Comparison of ENCODE assay signal across 9 cellular contexts in the genomic region with DNA sequence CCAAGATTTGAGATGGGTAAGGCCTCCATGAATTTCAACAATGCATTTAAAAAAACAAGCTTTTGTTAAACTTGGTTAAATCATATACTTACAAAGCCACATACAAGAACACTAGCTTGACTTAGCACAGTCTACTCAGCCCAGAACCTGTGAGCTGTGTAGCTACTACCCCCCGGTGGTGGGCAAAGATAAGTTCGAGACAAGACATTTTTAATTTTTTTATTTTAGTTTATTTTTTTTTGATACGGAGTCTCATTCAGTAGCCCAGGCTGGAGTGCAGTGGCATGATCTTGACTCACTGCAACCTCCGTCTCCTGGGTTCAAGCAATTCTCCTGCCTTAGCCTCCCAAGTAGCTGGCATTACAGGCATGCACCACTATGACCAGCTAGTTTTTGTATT. TPM values are rescaled to one million over a fixed set of nuclear protein-coding genes. Genes with fewer than 3 reads are reported as not detected.
DNase-seq lines count a peak whose midpoint lies in the region; ATAC-seq and TF ChIP-seq lines count a peak whose summit lies in the region.
"Had no signal": no experiment of that assay in that cellular context is flagged by ENCODE, and none has a peak within 500 bp of the region (broad histone marks: within the 10 kb centered on the region; RNA-seq: fewer than 3 reads in every experiment).

No MANE protein-coding gene starts in this region.

- no peaks in the 10 kb centered on the region for H4K20me1 ChIP-seq in neural progenitor cell (ENCODE audit: low read depth)

- H3K27ac Mint-ChIP-seq in neural progenitor cell = no peak overlapping the region

- H3K4me3 ChIP-seq in choroid plexus epithelial cell (ENCODE audit: low read depth, low read length) (no peak overlapping the region), neural progenitor cell (no peak overlapping the region)
- H3K4me3 ChIP-seq: thyroid gland had no signal

- H3K27me3 ChIP-seq in neural progenitor cell = no peaks in the 10 kb centered on the region
- H3K27me3 ChIP-seq: thyroid gland had no signal

- peak; percentile 76 for TF ChIP-seq CTCF in VCaP (conservative IDR thresholded peaks at IDR 0.05)
- peak; percentile 78 for TF ChIP-seq CTCF in choroid plexus epithelial cell (conservative IDR thresholded peaks at IDR 0.05; ENCODE audit: low read depth, low read length)
- peak; percentile 62 for TF ChIP-seq CTCF in neural progenitor cell (IDR thresholded peaks at IDR 0.05)

- H3K4me1 Mint-ChIP-seq in neural progenitor cell = peaks cover 15% of the 10 kb centered on the region

- DNase-seq in ELR (ENCODE audit: low read depth) = peak; percentile 80
- DNase-seq in NAMALWA (ENCODE audit: low spot score) = peak; percentile 74
- DNase-seq in choroid plexus epithelial cell (ENCODE audit: low read depth) = peak; percentile 94
- DNase-seq in neural progenitor cell (ENCODE audit: low spot score) = peak; percentile 62
- no peak for DNase-seq in GM19238 (ENCODE audit: insufficient read length, low spot score)
- DNase-seq in left ventricle myocardium superior = no peak

- peaks cover 8% of the 10 kb centered on the region for H3K4me1 ChIP-seq in neural progenitor cell

- H3K9ac ChIP-seq in neural progenitor cell = no peak overlapping the region

- H3K9me3 Mint-ChIP-seq in neural progenitor cell = no peaks in the 10 kb centered on the region

- intact Hi-C loops in left ventricle myocardium superior (cut with micrococcal nuclease) = loop anchor here (5.0 kb wide), 1 partner anchor 36 kb away; no protein-coding TSS in a partner anchor

- H3F3A ChIP-seq in neural progenitor cell (ENCODE audit: low read depth) = peaks cover 17% of the 10 kb centered on the region

- ATAC-seq in GM19397 (IDR thresholded peaks at IDR 0.05; ENCODE audit: unreplicated experiment) = no peak
- ATAC-seq in left ventricle myocardium superior = no peak

- no peaks in the 10 kb centered on the region for H3K36me3 ChIP-seq in neural progenitor cell
- H3K36me3 ChIP-seq: thyroid gland had no signal

- H3K27me3 Mint-ChIP-seq in neural progenitor cell (ENCODE audit: insufficient read depth, low read depth) = no peaks in the 10 kb centered on the region

- H3K9me3 ChIP-seq in neural progenitor cell (ENCODE audit: low read depth) = no peaks in the 10 kb centered on the region
- H3K9me3 ChIP-seq: thyroid gland had no signal

- H3K27ac ChIP-seq in VCaP (no peak overlapping the region), neural progenitor cell (no peak overlapping the region)
- H3K27ac ChIP-seq: thyroid gland had no signal

- H3K4me3 Mint-ChIP-seq in neural progenitor cell = no peak overlapping the region

- peaks cover 17% of the 10 kb centered on the region for H3K79me2 ChIP-seq in neural progenitor cell (ENCODE audit: low read depth)

- H3K36me3 Mint-ChIP-seq in neural progenitor cell = no peaks in the 10 kb centered on the region

- H2AFZ ChIP-seq in neural progenitor cell (replicated peaks) = no peak overlapping the region

- no peak overlapping the region for H3K4me2 ChIP-seq in neural progenitor cell

RNA-seq across cellular contexts. Expression of gene NECAP1, which starts 3.7 kb away (rescaled TPM):
- total RNA-seq in neural progenitor cell (ENCODE audit: low replicate concordance) = 25.2 and 40.1 TPM in 2 replicates
- total RNA-seq in left ventricle myocardium superior = 18.7 TPM

RNA-seq across cellular contexts. Expression of gene C3AR1, which starts 12.2 kb away (rescaled TPM):
- total RNA-seq in neural progenitor cell (ENCODE audit: low replicate concordance) (not detected in 2 replicates), left ventricle myocardium superior (6.9 TPM)

RNA-seq across cellular contexts. Expression of gene CLEC4A, which starts 45.0 kb away (rescaled TPM):
- total RNA-seq in neural progenitor cell (ENCODE audit: low replicate concordance) (0.43 and 2.0 TPM in 2 replicates), left ventricle myocardium superior (not detected)

RNA-seq across cellular contexts. Expression of gene FOXJ2, which starts 45.9 kb away (rescaled TPM):
- 6.8 and 7.4 TPM in 2 replicates for total RNA-seq in neural progenitor cell (ENCODE audit: low replicate concordance)
- total RNA-seq in left ventricle myocardium superior = 25.9 TPM

Comparison
In these comparisons a context has a peak if more than half of its experiments do, and no peak if none do; other contexts are left out.
1. DNase-seq: peak in ELR (single experiment), NAMALWA (single experiment), choroid plexus epithelial cell (single experiment) and neural progenitor cell (single experiment); none in GM19238 (single experiment) and left ventricle myocardium superior (single experiment).
2. Peak in every context shown above with its lines, with median percentiles within 50 percentile points of each other: CTCF ChIP-seq.